In genomic region chr18:23541349-23542093, GRCh38 we compare ENCODE assay signal across 12 cellular contexts. TPM values are rescaled to one million over a fixed set of nuclear protein-coding genes. Genes with fewer than 3 reads are reported as not detected.
DNase-seq lines count a peak whose midpoint lies in the region; ATAC-seq and TF ChIP-seq lines count a peak whose summit lies in the region.
"Had no signal": no experiment of that assay in that cellular context is flagged by ENCODE, and none has a peak within 500 bp of the region (broad histone marks: within the 10 kb centered on the region; RNA-seq: fewer than 3 reads in every experiment).

No MANE protein-coding gene starts in this region.

- H3K9me3 Mint-ChIP-seq in activated T-cell treated with anti-CD3 and anti-CD28 coated beads, Interleukin-2, amount 50 U/mL, for 24 hours, result no peaks in the 10 kb centered on the region
- H3K9me3 Mint-ChIP-seq in T-cell (no peaks in the 10 kb centered on the region), endothelial cell (ENCODE audit: unreplicated experiment) (no peaks in the 10 kb centered on the region)
- H3K9me3 Mint-ChIP-seq in central memory CD8-positive, alpha-beta T cell, result no peaks in the 10 kb centered on the region
- H3K9me3 Mint-ChIP-seq in stimulated activated effector memory CD8-positive, alpha-beta T cell treated with anti-CD3 and anti-CD28 coated beads, Interleukin-12 subunit alpha, Interleukin-12 subunit beta, amount 100 ng/mL, for 72 hours, result no peaks in the 10 kb centered on the region

- peak overlapping the region; percentile 37 for H3K27ac Mint-ChIP-seq in activated T-cell treated with anti-CD3 and anti-CD28 coated beads, Interleukin-2, amount 50 U/mL, for 24 hours
- H3K27ac Mint-ChIP-seq in T-cell, result peak overlapping the region; percentile 87 to 89
- peak overlapping the region; percentile 68 for H3K27ac Mint-ChIP-seq in central memory CD8-positive, alpha-beta T cell (ENCODE audit: low read depth)
- peak overlapping the region; percentile 77 for H3K27ac Mint-ChIP-seq in stimulated activated effector memory CD8-positive, alpha-beta T cell treated with anti-CD3 and anti-CD28 coated beads, Interleukin-12 subunit alpha, Interleukin-12 subunit beta, amount 100 ng/mL, for 72 hours
- no peak overlapping the region for H3K27ac Mint-ChIP-seq in endothelial cell (ENCODE audit: unreplicated experiment)

- peak overlapping the region; percentile 4 for H3K4me3 Mint-ChIP-seq in activated T-cell treated with anti-CD3 and anti-CD28 coated beads, Interleukin-2, amount 50 U/mL, for 24 hours
- peak overlapping the region; percentile 34 to 60 (median 37) for H3K4me3 Mint-ChIP-seq in T-cell
- no peak overlapping the region for H3K4me3 Mint-ChIP-seq in central memory CD8-positive, alpha-beta T cell
- H3K4me3 Mint-ChIP-seq in stimulated activated effector memory CD8-positive, alpha-beta T cell treated with anti-CD3 and anti-CD28 coated beads, Interleukin-12 subunit alpha, Interleukin-12 subunit beta, amount 100 ng/mL, for 72 hours, result peak overlapping the region; percentile 15
- H3K4me3 Mint-ChIP-seq in endothelial cell (ENCODE audit: unreplicated experiment), result no peak overlapping the region

- H3K4me1 Mint-ChIP-seq in activated T-cell treated with anti-CD3 and anti-CD28 coated beads, Interleukin-2, amount 50 U/mL, for 24 hours (ENCODE audit: low read depth), result peaks cover 37% of the 10 kb centered on the region
- H3K4me1 Mint-ChIP-seq in T-cell (peaks cover 33 to 44% (median 33%) of the 10 kb centered on the region in 3 donors), endothelial cell (ENCODE audit: unreplicated experiment) (no peaks in the 10 kb centered on the region)
- peaks cover 20% of the 10 kb centered on the region for H3K4me1 Mint-ChIP-seq in central memory CD8-positive, alpha-beta T cell
- peaks cover 31% of the 10 kb centered on the region for H3K4me1 Mint-ChIP-seq in stimulated activated effector memory CD8-positive, alpha-beta T cell treated with anti-CD3 and anti-CD28 coated beads, Interleukin-12 subunit alpha, Interleukin-12 subunit beta, amount 100 ng/mL, for 72 hours

- peaks cover 95% of the 10 kb centered on the region for H3K36me3 Mint-ChIP-seq in activated T-cell treated with anti-CD3 and anti-CD28 coated beads, Interleukin-2, amount 50 U/mL, for 24 hours (ENCODE audit: low read depth)
- H3K36me3 Mint-ChIP-seq in T-cell (peaks cover 65% of the 10 kb centered on the region), endothelial cell (ENCODE audit: low read depth, unreplicated experiment) (peaks cover 35% of the 10 kb centered on the region)
- H3K36me3 Mint-ChIP-seq in central memory CD8-positive, alpha-beta T cell (ENCODE audit: insufficient read depth), result peaks cover 70% of the 10 kb centered on the region
- peaks cover 100% of the 10 kb centered on the region for H3K36me3 Mint-ChIP-seq in stimulated activated effector memory CD8-positive, alpha-beta T cell treated with anti-CD3 and anti-CD28 coated beads, Interleukin-12 subunit alpha, Interleukin-12 subunit beta, amount 100 ng/mL, for 72 hours

- no peaks in the 10 kb centered on the region for H3K27me3 Mint-ChIP-seq in activated T-cell treated with anti-CD3 and anti-CD28 coated beads, Interleukin-2, amount 50 U/mL, for 24 hours
- no peaks in the 10 kb centered on the region for H3K27me3 Mint-ChIP-seq in T-cell
- no peaks in the 10 kb centered on the region for H3K27me3 Mint-ChIP-seq in central memory CD8-positive, alpha-beta T cell
- no peaks in the 10 kb centered on the region for H3K27me3 Mint-ChIP-seq in endothelial cell (ENCODE audit: unreplicated experiment)

- POLR2A ChIA-PET in T-cell (lab: Charles Lee), result interaction anchor here in 1 of 2 donors (1.2 kb wide), 1 partner anchor 11 kb away, joined by 5 read pairs; no protein-coding TSS in a partner anchor

- TF ChIP-seq CTCF in endothelial cell (IDR thresholded peaks at IDR 0.05; ENCODE audit: unreplicated experiment), result no peak

- CTCF ChIA-PET in T-cell (lab: Charles Lee), result interaction anchor here in 1 of 2 donors (0.9 kb wide), 1 partner anchor 25 kb away, joined by 5 read pairs; no protein-coding TSS in a partner anchor

- peak; percentile 10 to 40 (median 28) for ATAC-seq in T-cell (replicated peaks in 1 of 4)
- ATAC-seq in central memory CD8-positive, alpha-beta T cell (replicated peaks; ENCODE audit: extremely low read depth, poor library complexity, severe bottlenecking), result no peak
- ATAC-seq in stimulated activated effector memory CD8-positive, alpha-beta T cell treated with anti-CD3 and anti-CD28 coated beads, Interleukin-12 subunit alpha, Interleukin-12 subunit beta, amount 100 ng/mL, for 72 hours, result no peak
- no peak for ATAC-seq in GM21360 (IDR thresholded peaks at IDR 0.05; ENCODE audit: unreplicated experiment)

- DNase-seq in activated T-cell treated with anti-CD3 and anti-CD28 coated beads, Interleukin-2, amount 50 U/mL, for 24 hours, result no peak
- DNase-seq in activated T-cell treated with anti-CD3 and anti-CD28 coated beads, Interleukin-2, amount 50 U/mL, for 48 hours, result no peak
- DNase-seq in T-cell, result no peak
- DNase-seq in central memory CD8-positive, alpha-beta T cell (ENCODE audit: low spot score in 2 of 2), result no peak
- no peak for DNase-seq in stimulated activated effector memory CD8-positive, alpha-beta T cell treated with anti-CD3 and anti-CD28 coated beads, Interleukin-12 subunit alpha, Interleukin-12 subunit beta, amount 100 ng/mL, for 72 hours (ENCODE audit: low spot score in 2 of 2)
- DNase-seq in endothelial cell (ENCODE audit: low spot score), result no peak
- no peak for DNase-seq in AG20443 (ENCODE audit: low spot score)
- DNase-seq: esophagus squamous epithelium, mammary epithelial cell, NCI-H2171 treated with DMSO at 0.1 percent for 48 hours, WERI-Rb-1 had no signal

RNA-seq across cellular contexts. Expression of gene RMC1, which starts 38.2 kb away (rescaled TPM):
- total RNA-seq in T-cell (10 to 100 TPM; 46.9 to 57.4 (median 51.0) TPM), endothelial cell (ENCODE audit: unreplicated experiment) (11.7 TPM)

RNA-seq across cellular contexts. Expression of gene NPC1, which starts 44.8 kb away (rescaled TPM):
- total RNA-seq in T-cell (10 to 100 TPM; 35.2 to 52.7 (median 39.4) TPM), endothelial cell (ENCODE audit: unreplicated experiment) (24.1 TPM)

Comparison
In these comparisons a context has a peak if more than half of its experiments do, and no peak if none do; other contexts are left out.
1. H3K4me3 Mint-ChIP-seq: peak in activated T-cell treated with anti-CD3 and anti-CD28 coated beads, Interleukin-2, amount 50 U/mL, for 24 hours (single experiment), T-cell (3 of 3) and stimulated activated effector memory CD8-positive, alpha-beta T cell treated with anti-CD3 and anti-CD28 coated beads, Interleukin-12 subunit alpha, Interleukin-12 subunit beta, amount 100 ng/mL, for 72 hours (single experiment); none in central memory CD8-positive, alpha-beta T cell (single experiment) and endothelial cell (single experiment).
2. ATAC-seq: peak in T-cell (4 of 4); none in central memory CD8-positive, alpha-beta T cell (single experiment), stimulated activated effector memory CD8-positive, alpha-beta T cell treated with anti-CD3 and anti-CD28 coated beads, Interleukin-12 subunit alpha, Interleukin-12 subunit beta, amount 100 ng/mL, for 72 hours (single experiment) and GM21360 (single experiment).